Comparison of ENCODE assay signal across 2 cellular contexts in genomic region chr10:113713297-113713982, GRCh38.
TF ChIP-seq lines count a peak whose summit lies in the region.

No MANE protein-coding gene starts in this region.

TF ChIP-seq in HEK293, 187 proteins besides CTCF, POLR2A, EP300 and RAD21:
- TF ChIP-seq SP7 (tag by site-specific recombination; IDR thresholded peaks at IDR 0.05) (peak; percentile 32; the same call in 1 of the 2 replicates), ZBTB8A (tag by site-specific recombination; IDR thresholded peaks at IDR 0.05) (no peak), ZBTB1 (tag by site-specific recombination; IDR thresholded peaks at IDR 0.05) (no peak), ZFHX2 (tag by site-specific recombination; conservative IDR thresholded peaks at IDR 0.05) (no peak), TCF7L2 (IDR thresholded peaks at IDR 0.05; ENCODE audit: borderline replicate concordance, low read depth, low read length) (no peak), ZNF768 (tag by site-specific recombination; IDR thresholded peaks at IDR 0.05) (peak; percentile 68; the same call in 1 of the 2 replicates)

TF ChIP-seq in K562, 482 proteins besides CTCF, POLR2A, EP300 and RAD21 (continued from another document):
- TF ChIP-seq PPARD (CRISPR knock-in tag; IDR thresholded peaks at IDR 0.05), result no peak
- TF ChIP-seq MIER1 (IDR thresholded peaks at IDR 0.05; ENCODE audit: low read depth), result no peak
- no peak for TF ChIP-seq NFIX (CRISPR knock-in tag; IDR thresholded peaks at IDR 0.05; ENCODE audit: low read depth)
- TF ChIP-seq CEBPZ (IDR thresholded peaks at IDR 0.05; ENCODE audit: borderline replicate concordance, low read depth, low read length), result no peak
- peak; percentile 55 for TF ChIP-seq RBM25 (IDR thresholded peaks at IDR 0.05; ENCODE audit: low read depth, low read length, severe bottlenecking)
- TF ChIP-seq WHSC1 (IDR thresholded peaks at IDR 0.05; ENCODE audit: low read length), result no peak
- TF ChIP-seq ZNF133 (CRISPR knock-in tag; IDR thresholded peaks at IDR 0.05), result no peak
- TF ChIP-seq TGIF2 (CRISPR knock-in tag; IDR thresholded peaks at IDR 0.05), result no peak
- TF ChIP-seq E2F5 (CRISPR knock-in tag; IDR thresholded peaks at IDR 0.05), result no peak
- TF ChIP-seq MTA2 (IDR thresholded peaks at IDR 0.05; ENCODE audit: low read depth), result no peak
- no peak for TF ChIP-seq VEZF1 (CRISPR knock-in tag; IDR thresholded peaks at IDR 0.05)
- TF ChIP-seq ZFP36 (IDR thresholded peaks at IDR 0.05; ENCODE audit: low read depth, low read length, partially characterized antibody), result peak; percentile 15
- TF ChIP-seq MAX (CRISPR knock-in tag; IDR thresholded peaks at IDR 0.05), result no peak
- no peak for TF ChIP-seq ARID3A (IDR thresholded peaks at IDR 0.05; ENCODE audit: borderline replicate concordance, low read depth, low read length)
